ENCODE assay signal across 7 cellular contexts in genomic region chr3:146757759-146758158, GRCh38.
"Had no signal": no experiment of that assay in that cellular context is flagged by ENCODE, and none has a peak within 500 bp of the region (broad histone marks: within the 10 kb centered on the region; RNA-seq: fewer than 3 reads in every experiment).

No MANE protein-coding gene starts in this region.

- DNase-seq: GOT3, H7, H9, HCEC 1CT, HFFc6 had no signal

- H2AFZ ChIP-seq: GM23338 had no signal

- H3K4me2 ChIP-seq: GM23338 had no signal

- H3K4me3 Mint-ChIP-seq: GM23338, H9, HFFc6 had no signal

- H3K9me3 ChIP-seq: HAP-1 had no signal

- H3K4me3 ChIP-seq: GM23338, HAP-1 had no signal

- H3K9me3 Mint-ChIP-seq: GM23338, H9, HFFc6 had no signal

- ATAC-seq: GM23338 had no signal

- H3K4me1 Mint-ChIP-seq: GM23338, H9 had no signal

- H3K4me1 ChIP-seq: HAP-1 had no signal

- H3K36me3 ChIP-seq: HAP-1 had no signal

- H3K27ac Mint-ChIP-seq: GM23338, H9, HFFc6 had no signal
